In genomic region chr6:36939005-36939404, GRCh38 we compare ENCODE assay signal across 5 cellular contexts. TPM values are rescaled to one million over a fixed set of nuclear protein-coding genes. Genes with fewer than 3 reads are reported as not detected.
"Had no signal": no experiment of that assay in that cellular context is flagged by ENCODE, and none has a peak within 500 bp of the region (broad histone marks: within the 10 kb centered on the region; RNA-seq: fewer than 3 reads in every experiment).

No MANE protein-coding gene starts in this region.

RNA-seq across cellular contexts. Expression of gene PI16, which starts 15.5 kb away (rescaled TPM):
- total RNA-seq: activated CD4-positive, alpha-beta T cell treated with anti-CD3 and anti-CD28 coated beads, Interleukin-2, amount 10 ng/mL, durations not matched to agents 24 days and 14 days; activated T-helper 1 cell treated with anti-CD3 and anti-CD28 coated beads, Interleukin-12 subunit alpha, Interleukin-12 subunit beta, Interleukin-2, Interleukin-4 antibody, amounts not matched to agents 30 ng/mL and 10 ng/mL and 1 ng/mL, durations not matched to agents 14 hours and 24 hours and 36 hours; activated T-helper 2 cell treated with anti-CD3 and anti-CD28 coated beads, Interferon-gamma antibody, Interleukin-2, Interleukin-4, amounts not matched to agents 10 μg/mL and 5 μg/mL and 100 μg/mL, durations not matched to agents 14 hours and 24 hours and 36 hours; endothelial cell of umbilical vein; fibroblast of lung had no signal
